In the genomic region with DNA sequence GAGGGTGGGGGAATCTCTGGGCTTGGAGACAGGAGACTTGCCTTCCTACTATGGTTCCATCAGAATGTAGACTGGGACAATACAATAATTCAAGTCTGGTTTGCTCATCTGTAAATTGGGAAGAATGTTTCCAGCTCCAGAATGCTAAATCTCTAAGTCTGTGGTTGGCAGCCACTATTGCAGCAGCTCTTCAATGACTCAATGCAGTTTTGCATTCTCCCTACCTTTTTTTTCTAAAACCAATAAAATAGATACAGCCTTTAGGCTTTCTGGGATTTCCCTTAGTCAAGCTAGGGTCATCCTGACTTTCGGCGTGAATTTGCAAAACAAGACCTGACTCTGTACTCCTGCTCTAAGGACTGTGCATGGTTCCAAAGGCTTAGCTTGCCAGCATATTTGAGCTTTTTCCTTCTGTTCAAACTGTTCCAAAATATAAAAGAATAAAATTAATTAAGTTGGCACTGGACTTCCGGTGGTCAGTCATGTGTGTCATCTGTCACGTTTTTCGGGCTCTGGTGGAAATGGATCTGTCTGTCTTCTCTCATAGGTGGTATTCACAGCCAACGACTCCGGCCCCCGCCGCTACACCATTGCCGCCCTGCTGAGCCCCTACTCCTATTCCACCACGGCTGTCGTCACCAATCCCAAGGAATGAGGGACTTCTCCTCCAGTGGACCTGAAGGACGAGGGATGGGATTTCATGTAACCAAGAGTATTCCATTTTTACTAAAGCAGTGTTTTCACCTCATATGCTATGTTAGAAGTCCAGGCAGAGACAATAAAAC, we compare ENCODE assay signal across 25 cellular contexts. TPM values are rescaled to one million over a fixed set of nuclear protein-coding genes. Genes with fewer than 3 reads are reported as not detected.
"Had no signal": no experiment of that assay in that cellular context is flagged by ENCODE, and none has a peak within 500 bp of the region (broad histone marks: within the 10 kb centered on the region; RNA-seq: fewer than 3 reads in every experiment).

No MANE protein-coding gene starts in this region.

- H2AFZ ChIP-seq: hepatocyte had no signal

- H3K27ac ChIP-seq: epithelial cell of prostate, esophagus muscularis mucosa, foreskin keratinocyte, hepatocyte, neutrophil, thoracic aorta, transverse colon had no signal

- DNase-seq: effector memory CD8-positive, alpha-beta T cell; foreskin keratinocyte; head of caudate nucleus; mammary epithelial cell; naive thymus-derived CD4-positive, alpha-beta T cell; nephron progenitor cell; posterior cingulate gyrus; right cardiac atrium; stimulated activated CD4-positive, alpha-beta T cell treated with anti-CD3 and anti-CD28 coated beads, Interleukin-2, amount 100 ng/mL, for 24 hours; stimulated activated CD4-positive, alpha-beta T cell treated with anti-CD3 and anti-CD28 coated beads, Interleukin-4, amount 100 ng/mL, for 4 hours; stimulated activated naive B cell treated with anti-CD40 and anti-IgM and Interleukin-4, amounts not matched to agents 10 μg/mL and 1 μg/mL and 100 μg/mL, for 72 hours; stimulated activated naive CD8-positive, alpha-beta T cell treated with anti-CD3 and anti-CD28 coated beads, Interleukin-15, amount 100 ng/mL, for 72 hours; transverse colon had no signal

- H3K27me3 Mint-ChIP-seq: dendritic cell treated with granulocyte-macrophage colony-stimulating factor and Interleukin-4, amounts not matched to agents 40 ng/mL and 50 ng/mL, for 4 days; stimulated activated naive B cell treated with anti-CD40 and anti-IgM and Interleukin-4, amounts not matched to agents 10 μg/mL and 1 μg/mL and 100 μg/mL, for 72 hours; stimulated activated naive CD8-positive, alpha-beta T cell treated with anti-CD3 and anti-CD28 coated beads, Interleukin-15, amount 100 ng/mL, for 72 hours had no signal

- H3K79me2 ChIP-seq: hepatocyte had no signal

- H3K36me3 ChIP-seq: esophagus muscularis mucosa, neutrophil, thoracic aorta, transverse colon had no signal

- H3K9me3 ChIP-seq: neutrophil, thoracic aorta, transverse colon had no signal

- H3K27ac Mint-ChIP-seq: dendritic cell treated with granulocyte-macrophage colony-stimulating factor and Interleukin-4, amounts not matched to agents 40 ng/mL and 50 ng/mL, for 4 days; effector memory CD8-positive, alpha-beta T cell; naive thymus-derived CD4-positive, alpha-beta T cell; nephron progenitor cell; stimulated activated naive B cell treated with anti-CD40 and anti-IgM and Interleukin-4, amounts not matched to agents 10 μg/mL and 1 μg/mL and 100 μg/mL, for 72 hours; stimulated activated naive CD8-positive, alpha-beta T cell treated with anti-CD3 and anti-CD28 coated beads, Interleukin-15, amount 100 ng/mL, for 72 hours had no signal

- H3K36me3 Mint-ChIP-seq: naive thymus-derived CD4-positive, alpha-beta T cell; stimulated activated naive B cell treated with anti-CD40 and anti-IgM and Interleukin-4, amounts not matched to agents 10 μg/mL and 1 μg/mL and 100 μg/mL, for 72 hours had no signal

- H3K4me3 ChIP-seq: esophagus muscularis mucosa, hepatocyte, thoracic aorta, transverse colon had no signal

- H3K4me3 Mint-ChIP-seq: central memory CD8-positive, alpha-beta T cell; dendritic cell treated with granulocyte-macrophage colony-stimulating factor and Interleukin-4, amounts not matched to agents 40 ng/mL and 50 ng/mL, for 4 days; effector memory CD8-positive, alpha-beta T cell; naive thymus-derived CD4-positive, alpha-beta T cell; nephron progenitor cell; stimulated activated naive B cell treated with anti-CD40 and anti-IgM and Interleukin-4, amounts not matched to agents 10 μg/mL and 1 μg/mL and 100 μg/mL, for 72 hours; stimulated activated naive CD8-positive, alpha-beta T cell treated with anti-CD3 and anti-CD28 coated beads, Interleukin-15, amount 100 ng/mL, for 72 hours had no signal

- H3K4me2 ChIP-seq: hepatocyte had no signal

- H3K9me3 Mint-ChIP-seq: central memory CD8-positive, alpha-beta T cell; dendritic cell treated with granulocyte-macrophage colony-stimulating factor and Interleukin-4, amounts not matched to agents 40 ng/mL and 50 ng/mL, for 4 days; effector memory CD8-positive, alpha-beta T cell; stimulated activated naive B cell treated with anti-CD40 and anti-IgM and Interleukin-4, amounts not matched to agents 10 μg/mL and 1 μg/mL and 100 μg/mL, for 72 hours; stimulated activated naive CD8-positive, alpha-beta T cell treated with anti-CD3 and anti-CD28 coated beads, Interleukin-15, amount 100 ng/mL, for 72 hours had no signal

- H3K4me1 Mint-ChIP-seq: central memory CD8-positive, alpha-beta T cell; naive thymus-derived CD4-positive, alpha-beta T cell; nephron progenitor cell; stimulated activated naive CD8-positive, alpha-beta T cell treated with anti-CD3 and anti-CD28 coated beads, Interleukin-15, amount 100 ng/mL, for 72 hours had no signal

- H3K27me3 ChIP-seq: esophagus muscularis mucosa, hepatocyte, neutrophil, transverse colon had no signal

- H3K4me1 ChIP-seq: esophagus muscularis mucosa, foreskin keratinocyte, transverse colon had no signal

RNA-seq across cellular contexts. Expression of gene TTR, which starts 6.5 kb away (rescaled TPM):
- total RNA-seq: foreskin keratinocyte; kidney epithelial cell; lower leg skin; mammary epithelial cell; mesenteric fat pad; mononuclear cell; naive thymus-derived CD4-positive, alpha-beta T cell; subcutaneous adipose tissue; thoracic aorta had no signal
- polyA plus RNA-seq: foreskin keratinocyte; mammary epithelial cell; naive thymus-derived CD4-positive, alpha-beta T cell had no signal
